8 cellular contexts compared by ENCODE assay signal in the genomic region with DNA sequence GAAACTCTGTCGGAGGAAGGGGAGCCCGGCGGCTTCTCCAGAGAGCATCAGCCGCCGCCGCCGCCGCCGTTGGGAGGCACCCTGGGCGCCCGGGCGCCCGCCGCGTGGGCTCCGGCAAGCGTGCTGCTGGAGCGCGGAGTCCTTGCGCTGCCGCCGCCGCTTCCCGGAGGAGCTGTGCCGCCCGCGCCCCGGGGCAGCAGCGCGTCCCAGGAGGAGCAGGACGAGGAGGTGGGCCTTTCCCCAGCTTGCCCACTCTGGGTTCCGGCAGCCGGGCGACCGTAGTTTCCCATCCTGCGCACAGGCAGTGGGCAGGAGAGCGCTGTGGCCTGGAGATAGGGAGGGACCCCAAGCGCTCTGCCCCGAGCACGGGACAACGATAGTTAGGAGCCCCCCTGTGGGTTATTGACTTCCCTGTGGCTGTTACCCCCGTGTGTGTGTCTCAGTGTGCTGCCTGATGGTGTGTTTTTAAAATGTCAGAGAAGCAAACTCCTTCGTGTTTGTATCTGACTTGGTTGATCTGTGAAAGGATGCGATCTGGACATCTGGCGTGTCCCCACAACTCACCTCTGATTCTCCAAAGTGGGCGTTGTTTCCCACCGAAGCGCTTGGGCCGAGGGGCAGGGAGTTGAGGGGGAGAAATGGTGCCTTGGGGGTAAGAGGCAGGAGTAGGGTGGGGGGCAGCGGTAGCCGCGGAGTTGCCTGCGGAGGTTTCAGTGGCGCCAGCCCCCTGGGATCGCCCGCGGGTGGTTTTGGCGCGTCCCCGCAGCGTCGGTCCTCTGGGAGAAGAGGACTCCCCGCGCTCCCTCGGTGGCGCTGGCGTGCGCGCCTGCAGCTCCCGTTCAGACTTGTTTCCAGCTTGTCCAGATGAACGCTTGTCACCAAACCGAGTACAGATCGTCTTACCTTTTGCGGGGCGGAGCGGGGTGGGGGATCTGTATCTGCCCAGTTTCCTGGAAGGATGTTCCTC. TPM values are rescaled to one million over a fixed set of nuclear protein-coding genes. Genes with fewer than 3 reads are reported as not detected.
DNase-seq lines count a peak whose midpoint lies in the region; ATAC-seq and TF ChIP-seq lines count a peak whose summit lies in the region.

No MANE protein-coding gene starts in this region.

- no peaks in the 10 kb centered on the region for H3K79me2 ChIP-seq in mesendoderm (ENCODE audit: control insufficient read depth, insufficient read depth, low read length)

- no peak for TF ChIP-seq POLR2A in GM18505 (IDR thresholded peaks at IDR 0.05; ENCODE audit: borderline replicate concordance, extremely low read depth, insufficient read depth, insufficient read length)

- peak overlapping the region; percentile 67 for H3K9ac ChIP-seq in mesendoderm (ENCODE audit: low read length)

- no peak overlapping the region for H2BK120ac ChIP-seq in mesendoderm (ENCODE audit: low read depth, low read length)

- no peak overlapping the region for H2AK5ac ChIP-seq in mesendoderm (ENCODE audit: low read length)

- H3K4me1 Mint-ChIP-seq in endothelial cell (ENCODE audit: unreplicated experiment) (peaks cover 10% of the 10 kb centered on the region), type B pancreatic cell (ENCODE audit: unreplicated experiment) (peaks cover 18% of the 10 kb centered on the region)

- peaks cover 17% of the 10 kb centered on the region for H3K27me3 ChIP-seq in mesendoderm (ENCODE audit: insufficient read depth, low read length, poor library complexity)

- H3K36me3 ChIP-seq in mesendoderm (ENCODE audit: control insufficient read depth, insufficient read depth, low read length), result no peaks in the 10 kb centered on the region

- H3K56ac ChIP-seq in mesendoderm (ENCODE audit: low read length), result peak overlapping the region; percentile 85

- DNase-seq in AG10803 (ENCODE audit: low read depth) (peak; percentile 13), SK-N-DZ (ENCODE audit: low spot score) (peak; percentile 69), endothelial cell (ENCODE audit: low spot score) (peak; percentile 50), mesendoderm (peak; percentile 34), type B pancreatic cell (ENCODE audit: extremely low spot score, unreplicated experiment) (no peak), cerebellar cortex (ENCODE audit: low spot score) (no peak)

- H3K4me2 ChIP-seq in mesendoderm (ENCODE audit: low read length), result peak overlapping the region; percentile 78

- H2BK5ac ChIP-seq in mesendoderm (ENCODE audit: low read length), result no peak overlapping the region

- no peak overlapping the region for H2BK15ac ChIP-seq in mesendoderm (replicated peaks; ENCODE audit: low read depth)

- peaks cover 16% of the 10 kb centered on the region for H3K27me3 Mint-ChIP-seq in endothelial cell (ENCODE audit: unreplicated experiment)
- H3K27me3 Mint-ChIP-seq in type B pancreatic cell, result peaks cover 75% of the 10 kb centered on the region

- no peaks in the 10 kb centered on the region for H3K4me1 ChIP-seq in mesendoderm (ENCODE audit: control insufficient read depth, low read depth, low read length)

- H3K27ac Mint-ChIP-seq in endothelial cell (ENCODE audit: unreplicated experiment) (no peak overlapping the region), type B pancreatic cell (peak overlapping the region; percentile 30)

- no peak overlapping the region for H4K5ac ChIP-seq in mesendoderm (ENCODE audit: low read length)

- TF ChIP-seq CTCF in AG10803 (conservative IDR thresholded peaks at IDR 0.05; ENCODE audit: low read length) (no peak), endothelial cell (IDR thresholded peaks at IDR 0.05; ENCODE audit: unreplicated experiment) (no peak), type B pancreatic cell (conservative IDR thresholded peaks at IDR 0.05) (no peak)

- H3K4me3 ChIP-seq in AG10803 (ENCODE audit: low read length) (peak overlapping the region; percentile 54), mesendoderm (ENCODE audit: low read length) (peak overlapping the region; percentile 47)

- no peak overlapping the region for H3K27ac ChIP-seq in mesendoderm (ENCODE audit: low read depth, low read length)

- H3K23ac ChIP-seq in mesendoderm (ENCODE audit: low read length), result no peak overlapping the region

- no peaks in the 10 kb centered on the region for H3K79me1 ChIP-seq in mesendoderm (ENCODE audit: low read length)

- no CpG with 5 or more reads among the region's 76 CpGs for WGBS in mesendoderm (ENCODE audit: extremely low coverage, insufficient coverage, low lambda C conversion rate)

- H3K18ac ChIP-seq in mesendoderm (ENCODE audit: low read length), result no peak overlapping the region

- peak; percentile 39 for ATAC-seq in GM18505 (IDR thresholded peaks at IDR 0.05; ENCODE audit: unreplicated experiment)
- peak; percentile 16 for ATAC-seq in HG03521 (IDR thresholded peaks at IDR 0.05; ENCODE audit: unreplicated experiment)

- peaks cover 7% of the 10 kb centered on the region for H3K36me3 Mint-ChIP-seq in endothelial cell (ENCODE audit: low read depth, unreplicated experiment)
- no peaks in the 10 kb centered on the region for H3K36me3 Mint-ChIP-seq in type B pancreatic cell

- no peak overlapping the region for H3K4ac ChIP-seq in mesendoderm (ENCODE audit: low read depth, low read length)

- peaks cover 4% of the 10 kb centered on the region for H3K9me3 Mint-ChIP-seq in endothelial cell (ENCODE audit: unreplicated experiment)
- no peaks in the 10 kb centered on the region for H3K9me3 Mint-ChIP-seq in type B pancreatic cell

- H3K4me3 Mint-ChIP-seq in endothelial cell (ENCODE audit: unreplicated experiment) (peak overlapping the region; percentile 97), type B pancreatic cell (peak overlapping the region; percentile 94)

- no peak overlapping the region for H4K8ac ChIP-seq in mesendoderm (ENCODE audit: low read depth, low read length)

RNA-seq across cellular contexts. Expression of gene MAST4, which starts 0.9 kb away (rescaled TPM):
- 1.6 and 3.4 TPM in 2 replicates for polyA plus RNA-seq in SK-N-DZ (2014; cell fraction: cytosol; rRNA removed)
- 2.6 and 6.1 TPM in 2 replicates for polyA plus RNA-seq in SK-N-DZ (2014; cell fraction: nucleus; rRNA removed)
- total RNA-seq in endothelial cell (ENCODE audit: unreplicated experiment) (112 TPM), type B pancreatic cell (ENCODE audit: low replicate concordance) (23.0 and 26.8 TPM in 2 replicates)
- polyA plus RNA-seq in mesendoderm (2013, experiment 1 of 2), result 4.1 TPM
- 3.7 TPM for polyA plus RNA-seq in mesendoderm (2013, experiment 2 of 2)

Comparison
In these comparisons a context has a peak if more than half of its experiments do, and no peak if none do; other contexts are left out.
1. DNase-seq: peak in AG10803 (single experiment), SK-N-DZ (single experiment), endothelial cell (single experiment) and mesendoderm (single experiment); none in type B pancreatic cell (single experiment) and cerebellar cortex (single experiment).